8 cellular contexts compared by ENCODE assay signal in genomic region chr1:92784639-92785500, GRCh38. TPM values are rescaled to one million over a fixed set of nuclear protein-coding genes. Genes with fewer than 3 reads are reported as not detected.
DNase-seq lines count a peak whose midpoint lies in the region; ATAC-seq and TF ChIP-seq lines count a peak whose summit lies in the region.

TSS of gene EVI5 (minus strand) at chr1:92785108. CDS start at chr1:92736546, 48,562 bp downstream.

- peaks cover 4% of the 10 kb centered on the region for H3K36me3 Mint-ChIP-seq in progenitor cell of endocrine pancreas (ENCODE audit: insufficient read depth)

- ATAC-seq in HG02852 (IDR thresholded peaks at IDR 0.05; ENCODE audit: unreplicated experiment): peak; percentile 93

- DNase-seq in GM13976 (ENCODE audit: low spot score) (peak; percentile 95), NCI-H1436 treated with DMSO at 0.1 percent for 48 hours (lab: John Stamatoyannopoulos, UW) (peak; percentile 75), T-helper 1 cell (peak; percentile 13 to 71 (median 39)), amygdala (lab: John Stamatoyannopoulos, UW) (peak; percentile 40 to 93 (median 82)), left ventricle myocardium inferior (peak; percentile 95), progenitor cell of endocrine pancreas (ENCODE audit: low spot score, unreplicated experiment) (peak; percentile 90), ureter (ENCODE audit: low spot score) (peak; percentile 95)

- peak within 1 kb of the TSS; percentile 95 for H3K27ac Mint-ChIP-seq in progenitor cell of endocrine pancreas

- peaks cover 4% of the 10 kb centered on the region for H3K9me3 Mint-ChIP-seq in progenitor cell of endocrine pancreas (ENCODE audit: low read depth)

- in situ Hi-C loops in GM13976 (cut with MboI; ENCODE audit: low sequenced_read_pairs, unreplicated experiment): no loop called here

- peak within 1 kb of the TSS; percentile 91 for H3K4me3 ChIP-seq in left ventricle myocardium inferior

- peaks cover 49% of the 10 kb centered on the region for H3K4me1 ChIP-seq in left ventricle myocardium inferior

- peaks cover 6% of the 10 kb centered on the region for H3K27me3 Mint-ChIP-seq in progenitor cell of endocrine pancreas

- no peaks in the 10 kb centered on the region for H3K36me3 ChIP-seq in left ventricle myocardium inferior

- no peak for TF ChIP-seq CTCF in GM13976 (IDR thresholded peaks at IDR 0.05; ENCODE audit: borderline replicate concordance, control extremely low read depth, extremely low read depth, insufficient read depth, missing control alignments)
- TF ChIP-seq CTCF in left ventricle myocardium inferior (IDR thresholded peaks at IDR 0.05; ENCODE audit: borderline replicate concordance): no peak
- peak; percentile 25 for TF ChIP-seq CTCF in progenitor cell of endocrine pancreas (IDR thresholded peaks at IDR 0.05; ENCODE audit: unreplicated experiment)

- intact Hi-C loops in left ventricle myocardium inferior (cut with micrococcal nuclease): no loop called here

- H3K4me1 Mint-ChIP-seq in progenitor cell of endocrine pancreas (ENCODE audit: low read depth): peaks cover 11% of the 10 kb centered on the region

- H3K27ac ChIP-seq in left ventricle myocardium inferior (replicated peaks): peak within 1 kb of the TSS; percentile 100

- peak within 1 kb of the TSS; percentile 91 for H3K4me3 Mint-ChIP-seq in progenitor cell of endocrine pancreas (ENCODE audit: low read depth)

- no peaks in the 10 kb centered on the region for H3K27me3 ChIP-seq in left ventricle myocardium inferior (ENCODE audit: low read depth)

- no peaks in the 10 kb centered on the region for H3K9me3 ChIP-seq in left ventricle myocardium inferior (replicated peaks)

RNA-seq across cellular contexts. Expression of gene EVI5, which starts in this region (rescaled TPM):
- total RNA-seq in left ventricle myocardium inferior: 30.4 TPM
- total RNA-seq in progenitor cell of endocrine pancreas: 30.3 and 32.1 TPM in 2 replicates
- 37.7 TPM for total RNA-seq in ureter

Comparison
In these comparisons a context has a peak if more than half of its experiments do, and no peak if none do; other contexts are left out.
1. Peak in every context shown above with its lines: DNase-seq, ATAC-seq, H3K4me3 ChIP-seq and H3K27ac ChIP-seq.
2. DNase-seq: peak in every context shown above with its lines; median percentile 95 in GM13976; 95 in left ventricle myocardium inferior; 95 in ureter; 90 in progenitor cell of endocrine pancreas; 82 in amygdala; 75 in NCI-H1436 treated with DMSO at 0.1 percent for 48 hours; 39 in T-helper 1 cell.